29 cellular contexts compared by ENCODE assay signal in the genomic region with DNA sequence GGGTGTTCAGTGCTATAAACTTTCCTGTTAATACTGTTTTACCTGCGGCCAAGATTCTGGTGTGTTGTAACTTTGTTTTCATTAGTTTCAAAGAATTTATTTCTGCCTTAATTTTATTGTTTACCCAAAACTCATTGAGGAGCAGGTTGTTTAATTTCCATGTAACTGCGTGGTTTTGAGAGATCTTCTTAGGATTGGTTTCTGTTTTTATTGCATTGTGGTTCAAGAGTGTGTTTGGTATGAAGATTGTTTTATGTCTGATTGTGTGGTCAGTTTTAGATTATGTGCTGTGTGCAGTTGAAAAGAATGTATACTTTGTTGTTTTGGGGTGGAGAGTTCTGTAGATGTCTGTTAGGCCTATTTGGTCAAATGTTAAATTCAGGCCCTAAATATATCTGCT.
"Had no signal": no experiment of that assay in that cellular context is flagged by ENCODE, and none has a peak within 500 bp of the region (broad histone marks: within the 10 kb centered on the region; RNA-seq: fewer than 3 reads in every experiment).

No MANE protein-coding gene starts in this region.

- H3K27me3 ChIP-seq: colonic mucosa, dorsolateral prefrontal cortex, esophagus muscularis mucosa, esophagus squamous epithelium, foreskin keratinocyte, gastrocnemius medialis, gastroesophageal sphincter, heart left ventricle, heart right ventricle, hepatocyte had no signal

- H3K9me3 Mint-ChIP-seq: dendritic cell treated with granulocyte-macrophage colony-stimulating factor and Interleukin-4, amounts not matched to agents 40 ng/mL and 50 ng/mL, for 4 days; effector memory CD8-positive, alpha-beta T cell had no signal

- H3K27me3 Mint-ChIP-seq: dendritic cell treated with granulocyte-macrophage colony-stimulating factor and Interleukin-4, amounts not matched to agents 40 ng/mL and 50 ng/mL, for 4 days had no signal

- H3K79me2 ChIP-seq: hepatocyte had no signal

- H3K4me1 ChIP-seq: colonic mucosa, esophagus muscularis mucosa, esophagus squamous epithelium, foreskin keratinocyte, gastrocnemius medialis, gastroesophageal sphincter, heart left ventricle, heart right ventricle had no signal

- H3K36me3 ChIP-seq: colonic mucosa, esophagus muscularis mucosa, esophagus squamous epithelium, gastrocnemius medialis, gastroesophageal sphincter, heart left ventricle, heart right ventricle had no signal

- H3K4me1 Mint-ChIP-seq: endodermal cell had no signal

- H3K9me3 ChIP-seq: colonic mucosa, esophagus squamous epithelium, gastrocnemius medialis, gastroesophageal sphincter had no signal

- H3K27ac Mint-ChIP-seq: dendritic cell treated with granulocyte-macrophage colony-stimulating factor and Interleukin-4, amounts not matched to agents 40 ng/mL and 50 ng/mL, for 4 days; effector memory CD8-positive, alpha-beta T cell; endodermal cell had no signal

- DNase-seq: colonic mucosa; cortex of kidney; dermis blood vessel endothelial cell; dorsolateral prefrontal cortex; effector CD4-positive, alpha-beta T cell; effector CD8-positive, alpha-beta T cell; effector memory CD4-positive, alpha-beta T cell; effector memory CD8-positive, alpha-beta T cell; endodermal cell; erythroblast; esophagus squamous epithelium; foreskin fibroblast; foreskin keratinocyte; foreskin melanocyte; gastrocnemius medialis; glutamatergic neuron; head of caudate nucleus; heart left ventricle; heart right ventricle had no signal

- H3K4me3 Mint-ChIP-seq: dendritic cell treated with granulocyte-macrophage colony-stimulating factor and Interleukin-4, amounts not matched to agents 40 ng/mL and 50 ng/mL, for 4 days; effector memory CD8-positive, alpha-beta T cell; endodermal cell had no signal

- H2AFZ ChIP-seq: hepatocyte had no signal

- H3K4me3 ChIP-seq: colonic mucosa, coronary artery, dorsolateral prefrontal cortex, esophagus muscularis mucosa, esophagus squamous epithelium, gastrocnemius medialis, gastroesophageal sphincter, heart left ventricle, heart right ventricle, hepatocyte had no signal

- FAIRE-seq: colon, endometrium, endothelial cell of umbilical vein, frontal cortex had no signal

- H3K4me2 ChIP-seq: hepatocyte had no signal

- H3K27ac ChIP-seq: colonic mucosa, coronary artery, epithelial cell of prostate, esophagus muscularis mucosa, esophagus squamous epithelium, foreskin keratinocyte, gastroesophageal sphincter, heart left ventricle, heart right ventricle, hepatocyte had no signal
